ENCODE assay signal across 6 cellular contexts in the genomic region with DNA sequence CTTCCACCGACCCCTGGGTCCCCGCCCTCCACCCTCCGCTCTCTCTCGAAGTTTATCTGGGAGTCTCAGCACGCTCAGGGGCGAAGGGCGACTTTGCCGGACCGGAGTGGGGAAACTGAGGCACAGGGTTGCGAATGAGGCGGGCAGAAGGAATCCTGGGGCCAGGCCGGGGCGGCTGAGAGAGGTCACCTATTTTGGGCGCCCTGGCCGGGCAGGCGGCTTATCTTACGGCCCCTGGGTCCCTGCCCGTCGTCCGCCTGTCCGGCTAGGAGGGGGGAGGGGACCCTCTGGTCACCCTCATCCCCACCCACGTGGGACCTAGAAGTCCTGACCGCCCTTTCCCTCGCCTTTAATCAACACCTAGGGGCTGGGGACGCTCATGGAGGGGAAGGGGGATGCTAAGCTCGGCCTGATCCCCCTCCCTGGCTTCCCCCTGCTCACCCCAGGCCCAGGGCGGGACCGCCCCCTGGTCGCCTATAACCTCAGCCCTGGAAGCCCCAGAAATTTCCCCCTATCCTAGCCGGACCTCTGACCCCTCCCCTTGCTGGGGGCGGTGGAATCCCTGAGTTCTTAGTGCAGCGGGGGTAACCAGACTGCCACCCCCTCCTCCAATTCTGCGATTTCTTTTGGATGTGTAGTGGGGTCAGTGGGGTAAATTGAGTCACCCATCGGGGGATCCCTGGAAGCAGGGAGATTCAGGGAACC. TPM values are rescaled to one million over a fixed set of nuclear protein-coding genes. Genes with fewer than 3 reads are reported as not detected.
DNase-seq lines count a peak whose midpoint lies in the region; ATAC-seq and TF ChIP-seq lines count a peak whose summit lies in the region.

No MANE protein-coding gene starts in this region.

- H3K36me3 ChIP-seq in ovary, result no peaks in the 10 kb centered on the region

- 0 to 1% (median 1%) methylated on average over 26 to 34 of the region's 34 CpGs for WGBS in ovary, 3 donors

- no peak for TF ChIP-seq EP300 in ovary (IDR thresholded peaks at IDR 0.05)

- H3K4me1 ChIP-seq in ovary (ENCODE audit: insufficient read depth), result peaks cover 29% of the 10 kb centered on the region

- no peaks in the 10 kb centered on the region for H3K9me3 ChIP-seq in ovary

- H3K4me3 ChIP-seq in ovary, result peak overlapping the region; percentile 60

- no peak for TF ChIP-seq CTCF in ovary (IDR thresholded peaks at IDR 0.05)

- intact Hi-C loops in ovary (cut with DNase I), result loop anchor here in 1 of 4 donors (10.0 kb wide), 1 partner anchor 525 kb away; no protein-coding TSS in a partner anchor

- no peak for TF ChIP-seq POLR2A in ovary (IDR thresholded peaks at IDR 0.05)

- peak overlapping the region; percentile 19 for H3K27ac ChIP-seq in cingulate gyrus (ENCODE audit: low read depth, low read length)
- peak overlapping the region; percentile 82 to 83 for H3K27ac ChIP-seq in ovary

- ATAC-seq in GM18520 (IDR thresholded peaks at IDR 0.05; ENCODE audit: unreplicated experiment), result no peak

- no peaks in the 10 kb centered on the region for H3K27me3 ChIP-seq in ovary

- DNase-seq in activated naive CD4-positive, alpha-beta T cell treated with Interleukin-2 at 50 U/mL for 16 hours, result peak; percentile 17
- no peak for DNase-seq in activated naive CD4-positive, alpha-beta T cell (lab: John Stamatoyannopoulos, UW)
- peak in 1 of 5 donors; percentile 53 for DNase-seq in ovary
- no peak for DNase-seq in MV-4-11 (lab: John Stamatoyannopoulos, UW)

RNA-seq across cellular contexts. Expression of a gene that starts 0.6 kb away (rescaled TPM):
- total RNA-seq in ovary, result 100 to 1,000 TPM in 4 of 7 donors, 10 to 100 TPM in 3; 57.3 to 149 (median 120) TPM
- 100 to 1,000 TPM in 1 of 2 donors, 10 to 100 TPM in 1; 98.7 to 106 TPM for polyA plus RNA-seq in ovary

RNA-seq across cellular contexts. Expression of a gene that starts 2.7 kb away (rescaled TPM):
- 10 to 100 TPM; 57.6 to 76.6 (median 61.0) TPM for total RNA-seq in ovary
- polyA plus RNA-seq in ovary, result 10 to 100 TPM; 34.0 to 69.9 TPM

RNA-seq across cellular contexts. Expression of a gene that starts 19.6 kb away (rescaled TPM):
- 1,000 to 10,000 TPM in 4 of 7 donors, 100 to 1,000 TPM in 3; 130 to 3,887 (median 1,173) TPM for total RNA-seq in ovary
- 1,000 to 10,000 TPM in 1 of 2 donors, 100 to 1,000 TPM in 1; 430 to 1,351 TPM for polyA plus RNA-seq in ovary

RNA-seq across cellular contexts. Expression of a gene that starts 27.2 kb away (rescaled TPM):
- 10 to 100 TPM in 1 of 7 donors, 1 to 10 TPM in 4, under 1 TPM in 2; 0.18 to 18.3 (median 1.6) TPM for total RNA-seq in ovary
- under 1 TPM in 1 of 2 donors, not detected in 1; 0.25 TPM for polyA plus RNA-seq in ovary

RNA-seq across cellular contexts. Expression of a gene that starts 32.5 kb away (rescaled TPM):
- 1 to 10 TPM in 5 of 7 donors, under 1 TPM in 2; 0.71 to 5.0 (median 2.0) TPM for total RNA-seq in ovary
- polyA plus RNA-seq in ovary, result 1 to 10 TPM; 1.1 to 3.6 TPM
